32 cellular contexts compared by ENCODE assay signal in genomic region chr6:49772296-49772695, GRCh38. TPM values are rescaled to one million over a fixed set of nuclear protein-coding genes. Genes with fewer than 3 reads are reported as not detected.
"Had no signal": no experiment of that assay in that cellular context is flagged by ENCODE, and none has a peak within 500 bp of the region (broad histone marks: within the 10 kb centered on the region; RNA-seq: fewer than 3 reads in every experiment).

No MANE protein-coding gene starts in this region.

- H3K36me3 ChIP-seq: esophagus squamous epithelium, heart right ventricle, lower lobe of right lung, ovary, spleen, thoracic aorta, tibial nerve, upper lobe of left lung, uterus had no signal

- H3K4me3 Mint-ChIP-seq: mesothelial cell of epicardium; naive thymus-derived CD4-positive, alpha-beta T cell; nephron; stimulated activated naive B cell treated with anti-CD40 and anti-IgM and Interleukin-4, amounts not matched to agents 10 μg/mL and 1 μg/mL and 100 μg/mL, for 72 hours; stimulated activated naive CD8-positive, alpha-beta T cell treated with anti-CD3 and anti-CD28 coated beads, Interleukin-15, Interleukin-2, amounts not matched to agents 100 ng/mL and 50 ng/mL, for 24 hours had no signal

- DNase-seq: dorsolateral prefrontal cortex; effector CD8-positive, alpha-beta T cell; esophagus squamous epithelium; foreskin melanocyte; glutamatergic neuron; heart right ventricle; hippocampal formation; kidney glomerular epithelial cell; left colon; left ventricle myocardium superior; lower lobe of right lung; naive thymus-derived CD4-positive, alpha-beta T cell; nucleus accumbens; ovary; posterior cingulate gyrus; psoas muscle; right cardiac atrium; spleen; stimulated activated naive B cell treated with anti-CD40 and anti-IgM and Interleukin-4, amounts not matched to agents 10 μg/mL and 1 μg/mL and 100 μg/mL, for 72 hours; upper lobe of left lung; uterus had no signal

- H3K4me1 Mint-ChIP-seq: naive thymus-derived CD4-positive, alpha-beta T cell; nephron; stimulated activated naive B cell treated with anti-CD40 and anti-IgM and Interleukin-4, amounts not matched to agents 10 μg/mL and 1 μg/mL and 100 μg/mL, for 72 hours had no signal

- H3K9me3 Mint-ChIP-seq: nephron; stimulated activated naive CD8-positive, alpha-beta T cell treated with anti-CD3 and anti-CD28 coated beads, Interleukin-15, Interleukin-2, amounts not matched to agents 100 ng/mL and 50 ng/mL, for 24 hours had no signal

- ATAC-seq: heart right ventricle; left colon; left ventricle myocardium superior; lower lobe of right lung; naive thymus-derived CD4-positive, alpha-beta T cell; psoas muscle; right cardiac atrium; stimulated activated naive B cell treated with anti-CD40 and anti-IgM and Interleukin-4, amounts not matched to agents 10 μg/mL and 1 μg/mL and 100 μg/mL, for 72 hours had no signal

- H3K27me3 ChIP-seq: dorsolateral prefrontal cortex, esophagus squamous epithelium, heart right ventricle, ovary, spleen, tibial nerve, upper lobe of left lung, uterus had no signal

- H3K36me3 Mint-ChIP-seq: stimulated activated naive B cell treated with anti-CD40 and anti-IgM and Interleukin-4, amounts not matched to agents 10 μg/mL and 1 μg/mL and 100 μg/mL, for 72 hours had no signal

- H3K27ac ChIP-seq: dorsolateral prefrontal cortex, esophagus squamous epithelium, heart right ventricle, lower lobe of right lung, ovary, psoas muscle, skin epidermis, spleen, thoracic aorta, tibial nerve, upper lobe of left lung, uterus had no signal

- H3K9me3 ChIP-seq: esophagus squamous epithelium, heart right ventricle, lower lobe of right lung, ovary, psoas muscle, thoracic aorta, tibial nerve, upper lobe of left lung, uterus had no signal

- H3K27ac Mint-ChIP-seq: mesothelial cell of epicardium; naive thymus-derived CD4-positive, alpha-beta T cell; nephron; stimulated activated naive B cell treated with anti-CD40 and anti-IgM and Interleukin-4, amounts not matched to agents 10 μg/mL and 1 μg/mL and 100 μg/mL, for 72 hours; stimulated activated naive CD8-positive, alpha-beta T cell treated with anti-CD3 and anti-CD28 coated beads, Interleukin-15, Interleukin-2, amounts not matched to agents 100 ng/mL and 50 ng/mL, for 24 hours had no signal

- H3K27me3 Mint-ChIP-seq: naive thymus-derived CD4-positive, alpha-beta T cell; stimulated activated naive B cell treated with anti-CD40 and anti-IgM and Interleukin-4, amounts not matched to agents 10 μg/mL and 1 μg/mL and 100 μg/mL, for 72 hours; stimulated activated naive CD8-positive, alpha-beta T cell treated with anti-CD3 and anti-CD28 coated beads, Interleukin-15, Interleukin-2, amounts not matched to agents 100 ng/mL and 50 ng/mL, for 24 hours had no signal

- H3K4me3 ChIP-seq: dorsolateral prefrontal cortex, esophagus squamous epithelium, heart right ventricle, lower lobe of right lung, ovary, psoas muscle, skin epidermis, spleen, thoracic aorta, tibial nerve, upper lobe of left lung, uterus had no signal

- H3K4me1 ChIP-seq: esophagus squamous epithelium, heart right ventricle, lower lobe of right lung, psoas muscle, spleen, tibial nerve, upper lobe of left lung, uterus had no signal

RNA-seq across cellular contexts. Expression of gene PGK2, which starts 14.8 kb away (rescaled TPM):
- total RNA-seq: cerebellum; dorsolateral prefrontal cortex; endothelial cell of umbilical vein; epithelial cell of proximal tubule; esophagus squamous epithelium; heart right ventricle; left colon; left ventricle myocardium superior; lower lobe of right lung; mesothelial cell of epicardium; mucosa of gallbladder; naive thymus-derived CD4-positive, alpha-beta T cell; ovary; psoas muscle; renal cortical epithelial cell; right cardiac atrium; spleen; thoracic aorta; tibial nerve; upper lobe of left lung had no signal
- polyA plus RNA-seq: endothelial cell of umbilical vein; heart right ventricle; naive thymus-derived CD4-positive, alpha-beta T cell; ovary; psoas muscle; right cardiac atrium; spleen had no signal

RNA-seq across cellular contexts. Expression of gene CRISP3, which starts 28.1 kb away (rescaled TPM):
- total RNA-seq: cerebellum; endothelial cell of umbilical vein; epithelial cell of proximal tubule; left colon; left ventricle myocardium superior; naive thymus-derived CD4-positive, alpha-beta T cell; psoas muscle; renal cortical epithelial cell; right cardiac atrium; thoracic aorta; tibial nerve had no signal
- polyA plus RNA-seq: endothelial cell of umbilical vein; naive thymus-derived CD4-positive, alpha-beta T cell; right cardiac atrium had no signal

RNA-seq across cellular contexts. Expression of gene CRISP2, which starts 59.0 kb away (rescaled TPM):
- total RNA-seq: dorsolateral prefrontal cortex; endothelial cell of umbilical vein; heart right ventricle; left colon; left ventricle myocardium superior; mesothelial cell of epicardium; naive thymus-derived CD4-positive, alpha-beta T cell; psoas muscle; right cardiac atrium; thoracic aorta; tibial nerve; uterus had no signal
- polyA plus RNA-seq: endothelial cell of umbilical vein; heart right ventricle; naive thymus-derived CD4-positive, alpha-beta T cell; psoas muscle; right cardiac atrium; spleen had no signal
